In the genomic region with DNA sequence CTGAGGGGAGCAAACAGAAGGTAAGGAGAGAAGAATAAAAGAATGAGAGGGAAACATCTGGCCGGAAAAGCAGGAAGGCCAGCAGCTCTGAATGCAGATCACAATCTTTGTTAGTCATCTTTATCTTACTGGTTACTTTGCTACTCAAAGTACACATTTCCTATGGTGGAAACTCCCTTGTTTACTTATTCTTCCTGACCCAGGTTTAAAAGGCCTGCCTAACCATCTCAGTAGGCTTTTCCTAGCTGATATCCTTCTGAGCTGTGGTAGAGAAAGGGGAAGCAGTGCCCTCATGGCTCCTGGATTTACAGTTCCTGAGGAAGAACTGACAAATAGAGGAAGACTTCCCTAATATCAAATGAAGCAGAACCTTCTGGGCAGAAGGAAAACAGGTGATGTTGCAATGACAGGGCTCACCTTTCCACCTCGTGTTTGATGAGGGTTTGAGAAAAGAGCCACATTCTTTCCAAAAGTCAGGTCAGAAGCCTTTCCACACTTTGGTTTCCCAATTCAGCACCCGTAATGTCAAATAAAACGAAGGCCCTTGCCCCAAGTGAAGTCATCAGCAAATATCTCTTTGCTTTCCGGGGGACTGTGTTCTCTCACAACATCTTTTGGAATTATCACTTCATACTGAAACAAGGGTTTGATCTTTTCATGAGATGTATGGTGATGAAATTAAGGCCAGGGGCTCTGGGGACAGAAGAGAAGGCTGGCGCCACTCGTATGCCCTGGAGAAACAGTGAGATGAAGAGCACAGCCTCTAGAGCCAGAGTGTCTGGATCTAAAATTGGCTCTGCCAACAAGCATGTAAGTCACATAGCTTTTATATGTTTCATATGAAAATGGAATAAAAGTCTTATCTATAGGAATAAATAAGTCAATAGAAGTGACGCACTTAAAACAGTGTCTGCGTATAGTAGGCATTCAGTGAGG, we compare ENCODE assay signal across 1 cellular context.
TF ChIP-seq lines count a peak whose summit lies in the region.

No MANE protein-coding gene starts in this region.

TF ChIP-seq in HepG2, 621 proteins besides CTCF, POLR2A, EP300 and RAD21 (continued from another document and continues in another):
- TF ChIP-seq, protein P1, sequence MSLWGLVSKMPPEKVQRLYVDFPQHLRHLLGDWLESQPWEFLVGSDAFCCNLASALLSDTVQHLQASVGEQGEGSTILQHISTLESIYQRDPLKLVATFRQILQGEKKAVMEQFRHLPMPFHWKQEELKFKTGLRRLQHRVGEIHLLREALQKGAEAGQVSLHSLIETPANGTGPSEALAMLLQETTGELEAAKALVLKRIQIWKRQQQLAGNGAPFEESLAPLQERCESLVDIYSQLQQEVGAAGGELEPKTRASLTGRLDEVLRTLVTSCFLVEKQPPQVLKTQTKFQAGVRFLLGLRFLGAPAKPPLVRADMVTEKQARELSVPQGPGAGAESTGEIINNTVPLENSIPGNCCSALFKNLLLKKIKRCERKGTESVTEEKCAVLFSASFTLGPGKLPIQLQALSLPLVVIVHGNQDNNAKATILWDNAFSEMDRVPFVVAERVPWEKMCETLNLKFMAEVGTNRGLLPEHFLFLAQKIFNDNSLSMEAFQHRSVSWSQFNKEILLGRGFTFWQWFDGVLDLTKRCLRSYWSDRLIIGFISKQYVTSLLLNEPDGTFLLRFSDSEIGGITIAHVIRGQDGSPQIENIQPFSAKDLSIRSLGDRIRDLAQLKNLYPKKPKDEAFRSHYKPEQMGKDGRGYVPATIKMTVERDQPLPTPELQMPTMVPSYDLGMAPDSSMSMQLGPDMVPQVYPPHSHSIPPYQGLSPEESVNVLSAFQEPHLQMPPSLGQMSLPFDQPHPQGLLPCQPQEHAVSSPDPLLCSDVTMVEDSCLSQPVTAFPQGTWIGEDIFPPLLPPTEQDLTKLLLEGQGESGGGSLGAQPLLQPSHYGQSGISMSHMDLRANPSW (CRISPR knock-in tag; IDR thresholded peaks at IDR 0.05; ENCODE audit: borderline replicate concordance) = peak; percentile 84
- TF ChIP-seq ZNF335 (CRISPR knock-in tag; IDR thresholded peaks at IDR 0.05) = 0 out of 2 replicates have a peak, but pooled peaks have one; percentile 54
- TF ChIP-seq, protein P2, sequence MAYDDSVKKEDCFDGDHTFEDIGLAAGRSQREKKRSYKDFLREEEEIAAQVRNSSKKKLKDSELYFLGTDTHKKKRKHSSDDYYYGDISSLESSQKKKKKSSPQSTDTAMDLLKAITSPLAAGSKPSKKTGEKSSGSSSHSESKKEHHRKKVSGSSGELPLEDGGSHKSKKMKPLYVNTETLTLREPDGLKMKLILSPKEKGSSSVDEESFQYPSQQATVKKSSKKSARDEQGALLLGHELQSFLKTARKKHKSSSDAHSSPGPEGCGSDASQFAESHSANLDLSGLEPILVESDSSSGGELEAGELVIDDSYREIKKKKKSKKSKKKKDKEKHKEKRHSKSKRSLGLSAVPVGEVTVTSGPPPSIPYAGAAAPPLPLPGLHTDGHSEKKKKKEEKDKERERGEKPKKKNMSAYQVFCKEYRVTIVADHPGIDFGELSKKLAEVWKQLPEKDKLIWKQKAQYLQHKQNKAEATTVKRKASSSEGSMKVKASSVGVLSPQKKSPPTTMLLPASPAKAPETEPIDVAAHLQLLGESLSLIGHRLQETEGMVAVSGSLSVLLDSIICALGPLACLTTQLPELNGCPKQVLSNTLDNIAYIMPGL (CRISPR knock-in tag; IDR thresholded peaks at IDR 0.05; ENCODE audit: borderline replicate concordance in 1 of 2, low read depth in 1 of 2) = peak; percentile 45 to 86; a peak in 3 of 4 replicates
- TF ChIP-seq, protein P3, sequence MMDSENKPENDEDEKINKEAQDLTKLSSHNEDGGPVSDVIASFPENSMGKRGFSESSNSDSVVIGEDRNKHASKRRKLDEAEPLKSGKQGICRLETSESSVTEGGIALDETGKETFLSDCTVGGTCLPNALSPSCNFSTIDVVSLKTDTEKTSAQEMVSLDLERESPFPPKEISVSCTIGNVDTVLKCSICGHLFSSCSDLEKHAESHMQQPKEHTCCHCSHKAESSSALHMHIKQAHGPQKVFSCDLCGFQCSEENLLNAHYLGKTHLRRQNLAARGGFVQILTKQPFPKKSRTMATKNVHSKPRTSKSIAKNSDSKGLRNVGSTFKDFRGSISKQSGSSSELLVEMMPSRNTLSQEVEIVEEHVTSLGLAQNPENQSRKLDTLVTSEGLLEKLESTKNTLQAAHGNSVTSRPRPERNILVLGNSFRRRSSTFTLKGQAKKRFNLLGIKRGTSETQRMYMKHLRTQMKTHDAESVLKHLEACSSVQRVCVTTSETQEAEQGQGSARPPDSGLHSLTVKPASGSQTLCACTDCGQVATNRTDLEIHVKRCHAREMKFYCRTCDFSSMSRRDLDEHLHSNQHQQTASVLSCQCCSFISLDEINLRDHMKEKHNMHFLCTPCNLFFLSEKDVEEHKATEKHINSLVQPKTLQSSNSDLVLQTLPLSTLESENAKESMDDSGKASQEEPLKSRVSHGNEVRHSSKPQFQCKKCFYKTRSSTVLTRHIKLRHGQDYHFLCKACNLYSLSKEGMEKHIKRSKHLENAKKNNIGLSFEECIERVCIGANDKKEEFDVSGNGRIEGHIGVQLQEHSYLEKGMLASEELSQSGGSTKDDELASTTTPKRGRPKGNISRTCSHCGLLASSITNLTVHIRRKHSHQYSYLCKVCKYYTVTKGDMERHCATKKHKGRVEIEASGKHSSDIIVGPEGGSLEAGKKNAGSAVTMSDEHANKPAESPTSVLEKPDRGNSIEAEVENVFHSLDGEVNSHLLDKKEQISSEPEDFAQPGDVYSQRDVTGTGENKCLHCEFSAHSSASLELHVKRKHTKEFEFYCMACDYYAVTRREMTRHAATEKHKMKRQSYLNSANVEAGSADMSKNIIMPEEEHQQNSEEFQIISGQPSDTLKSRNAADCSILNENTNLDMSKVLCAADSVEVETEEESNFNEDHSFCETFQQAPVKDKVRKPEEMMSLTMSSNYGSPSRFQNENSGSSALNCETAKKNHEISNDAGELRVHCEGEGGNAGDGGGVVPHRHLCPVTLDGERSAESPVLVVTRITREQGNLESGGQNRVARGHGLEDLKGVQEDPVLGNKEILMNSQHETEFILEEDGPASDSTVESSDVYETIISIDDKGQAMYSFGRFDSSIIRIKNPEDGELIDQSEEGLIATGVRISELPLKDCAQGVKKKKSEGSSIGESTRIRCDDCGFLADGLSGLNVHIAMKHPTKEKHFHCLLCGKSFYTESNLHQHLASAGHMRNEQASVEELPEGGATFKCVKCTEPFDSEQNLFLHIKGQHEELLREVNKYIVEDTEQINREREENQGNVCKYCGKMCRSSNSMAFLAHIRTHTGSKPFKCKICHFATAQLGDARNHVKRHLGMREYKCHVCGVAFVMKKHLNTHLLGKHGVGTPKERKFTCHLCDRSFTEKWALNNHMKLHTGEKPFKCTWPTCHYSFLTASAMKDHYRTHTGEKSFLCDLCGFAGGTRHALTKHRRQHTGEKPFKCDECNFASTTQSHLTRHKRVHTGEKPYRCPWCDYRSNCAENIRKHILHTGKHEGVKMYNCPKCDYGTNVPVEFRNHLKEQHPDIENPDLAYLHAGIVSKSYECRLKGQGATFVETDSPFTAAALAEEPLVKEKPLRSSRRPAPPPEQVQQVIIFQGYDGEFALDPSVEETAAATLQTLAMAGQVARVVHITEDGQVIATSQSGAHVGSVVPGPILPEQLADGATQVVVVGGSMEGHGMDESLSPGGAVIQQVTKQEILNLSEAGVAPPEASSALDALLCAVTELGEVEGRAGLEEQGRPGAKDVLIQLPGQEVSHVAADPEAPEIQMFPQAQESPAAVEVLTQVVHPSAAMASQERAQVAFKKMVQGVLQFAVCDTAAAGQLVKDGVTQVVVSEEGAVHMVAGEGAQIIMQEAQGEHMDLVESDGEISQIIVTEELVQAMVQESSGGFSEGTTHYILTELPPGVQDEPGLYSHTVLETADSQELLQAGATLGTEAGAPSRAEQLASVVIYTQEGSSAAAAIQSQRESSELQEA (CRISPR knock-in tag; IDR thresholded peaks at IDR 0.05; ENCODE audit: not compliant biosample characterization) = no peak
- no peak for TF ChIP-seq ZNF234 (CRISPR knock-in tag; conservative IDR thresholded peaks at IDR 0.05)
- TF ChIP-seq ZNF724P (CRISPR knock-in tag; IDR thresholded peaks at IDR 0.05; ENCODE audit: borderline replicate concordance) = no peak
- TF ChIP-seq, protein P4, sequence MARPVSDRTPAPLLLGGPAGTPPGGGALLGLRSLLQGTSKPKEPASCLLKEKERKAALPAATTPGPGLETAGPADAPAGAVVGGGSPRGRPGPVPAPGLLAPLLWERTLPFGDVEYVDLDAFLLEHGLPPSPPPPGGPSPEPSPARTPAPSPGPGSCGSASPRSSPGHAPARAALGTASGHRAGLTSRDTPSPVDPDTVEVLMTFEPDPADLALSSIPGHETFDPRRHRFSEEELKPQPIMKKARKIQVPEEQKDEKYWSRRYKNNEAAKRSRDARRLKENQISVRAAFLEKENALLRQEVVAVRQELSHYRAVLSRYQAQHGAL (CRISPR knock-in tag; IDR thresholded peaks at IDR 0.05; ENCODE audit: not compliant biosample characterization) = peak; percentile 66
- TF ChIP-seq, protein P5, sequence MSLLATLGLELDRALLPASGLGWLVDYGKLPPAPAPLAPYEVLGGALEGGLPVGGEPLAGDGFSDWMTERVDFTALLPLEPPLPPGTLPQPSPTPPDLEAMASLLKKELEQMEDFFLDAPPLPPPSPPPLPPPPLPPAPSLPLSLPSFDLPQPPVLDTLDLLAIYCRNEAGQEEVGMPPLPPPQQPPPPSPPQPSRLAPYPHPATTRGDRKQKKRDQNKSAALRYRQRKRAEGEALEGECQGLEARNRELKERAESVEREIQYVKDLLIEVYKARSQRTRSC (CRISPR knock-in tag; IDR thresholded peaks at IDR 0.05; ENCODE audit: low read depth) = no peak
- TF ChIP-seq, protein P6, sequence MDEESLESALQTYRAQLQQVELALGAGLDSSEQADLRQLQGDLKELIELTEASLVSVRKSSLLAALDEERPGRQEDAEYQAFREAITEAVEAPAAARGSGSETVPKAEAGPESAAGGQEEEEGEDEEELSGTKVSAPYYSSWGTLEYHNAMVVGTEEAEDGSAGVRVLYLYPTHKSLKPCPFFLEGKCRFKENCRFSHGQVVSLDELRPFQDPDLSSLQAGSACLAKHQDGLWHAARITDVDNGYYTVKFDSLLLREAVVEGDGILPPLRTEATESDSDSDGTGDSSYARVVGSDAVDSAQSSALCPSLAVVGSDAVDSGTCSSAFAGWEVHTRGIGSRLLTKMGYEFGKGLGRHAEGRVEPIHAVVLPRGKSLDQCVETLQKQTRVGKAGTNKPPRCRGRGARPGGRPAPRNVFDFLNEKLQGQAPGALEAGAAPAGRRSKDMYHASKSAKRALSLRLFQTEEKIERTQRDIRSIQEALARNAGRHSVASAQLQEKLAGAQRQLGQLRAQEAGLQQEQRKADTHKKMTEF (CRISPR knock-in tag; IDR thresholded peaks at IDR 0.05) = peak; percentile 96
- TF ChIP-seq NR2C2 (CRISPR knock-in tag; IDR thresholded peaks at IDR 0.05; ENCODE audit: borderline replicate concordance) = peak; percentile 80
- TF ChIP-seq, protein P7, sequence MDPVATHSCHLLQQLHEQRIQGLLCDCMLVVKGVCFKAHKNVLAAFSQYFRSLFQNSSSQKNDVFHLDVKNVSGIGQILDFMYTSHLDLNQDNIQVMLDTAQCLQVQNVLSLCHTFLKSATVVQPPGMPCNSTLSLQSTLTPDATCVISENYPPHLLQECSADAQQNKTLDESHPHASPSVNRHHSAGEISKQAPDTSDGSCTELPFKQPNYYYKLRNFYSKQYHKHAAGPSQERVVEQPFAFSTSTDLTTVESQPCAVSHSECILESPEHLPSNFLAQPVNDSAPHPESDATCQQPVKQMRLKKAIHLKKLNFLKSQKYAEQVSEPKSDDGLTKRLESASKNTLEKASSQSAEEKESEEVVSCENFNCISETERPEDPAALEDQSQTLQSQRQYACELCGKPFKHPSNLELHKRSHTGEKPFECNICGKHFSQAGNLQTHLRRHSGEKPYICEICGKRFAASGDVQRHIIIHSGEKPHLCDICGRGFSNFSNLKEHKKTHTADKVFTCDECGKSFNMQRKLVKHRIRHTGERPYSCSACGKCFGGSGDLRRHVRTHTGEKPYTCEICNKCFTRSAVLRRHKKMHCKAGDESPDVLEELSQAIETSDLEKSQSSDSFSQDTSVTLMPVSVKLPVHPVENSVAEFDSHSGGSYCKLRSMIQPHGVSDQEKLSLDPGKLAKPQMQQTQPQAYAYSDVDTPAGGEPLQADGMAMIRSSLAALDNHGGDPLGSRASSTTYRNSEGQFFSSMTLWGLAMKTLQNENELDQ (CRISPR knock-in tag; IDR thresholded peaks at IDR 0.05; ENCODE audit: borderline replicate concordance) = no peak
- TF ChIP-seq ISX (CRISPR knock-in tag; conservative IDR thresholded peaks at IDR 0.05) = peak; percentile 88; the same call in 1 of the 2 replicates
- TF ChIP-seq, protein P8, sequence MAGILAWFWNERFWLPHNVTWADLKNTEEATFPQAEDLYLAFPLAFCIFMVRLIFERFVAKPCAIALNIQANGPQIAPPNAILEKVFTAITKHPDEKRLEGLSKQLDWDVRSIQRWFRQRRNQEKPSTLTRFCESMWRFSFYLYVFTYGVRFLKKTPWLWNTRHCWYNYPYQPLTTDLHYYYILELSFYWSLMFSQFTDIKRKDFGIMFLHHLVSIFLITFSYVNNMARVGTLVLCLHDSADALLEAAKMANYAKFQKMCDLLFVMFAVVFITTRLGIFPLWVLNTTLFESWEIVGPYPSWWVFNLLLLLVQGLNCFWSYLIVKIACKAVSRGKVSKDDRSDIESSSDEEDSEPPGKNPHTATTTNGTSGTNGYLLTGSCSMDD (CRISPR knock-in tag; IDR thresholded peaks at IDR 0.05) = no peak
- no peak for TF ChIP-seq ZNF274 (CRISPR knock-in tag; IDR thresholded peaks at IDR 0.05)
- TF ChIP-seq ZNF326 (CRISPR knock-in tag; IDR thresholded peaks at IDR 0.05; ENCODE audit: borderline replicate concordance) = no peak
- TF ChIP-seq PAWR (CRISPR knock-in tag; IDR thresholded peaks at IDR 0.05; ENCODE audit: borderline replicate concordance) = no peak
- peak; percentile 79; the same call in 1 of the 2 replicates for TF ChIP-seq KAT7 (CRISPR knock-in tag; IDR thresholded peaks at IDR 0.05; ENCODE audit: borderline replicate concordance)
- 0 out of 2 replicates have a peak, but pooled peaks have one; percentile 33 for TF ChIP-seq ZNF329 (CRISPR knock-in tag; IDR thresholded peaks at IDR 0.05; ENCODE audit: low read depth)
- TF ChIP-seq RXRB (CRISPR knock-in tag; IDR thresholded peaks at IDR 0.05; ENCODE audit: borderline replicate concordance) = peak; percentile 87
- peak; percentile 92; the same call in 1 of the 2 replicates for TF ChIP-seq FOXC1 (CRISPR knock-in tag; IDR thresholded peaks at IDR 0.05; ENCODE audit: borderline replicate concordance)
- no peak for TF ChIP-seq NFRKB (IDR thresholded peaks at IDR 0.05)
- TF ChIP-seq ZNF747 (CRISPR knock-in tag; IDR thresholded peaks at IDR 0.05; ENCODE audit: borderline replicate concordance) = peak; percentile 81; the same call in 1 of the 2 replicates
